ENCODE assay signal across 11 cellular contexts in genomic region chr2:25215232-25215631, GRCh38. TPM values are rescaled to one million over a fixed set of nuclear protein-coding genes. Genes with fewer than 3 reads are reported as not detected.
A peak's percentile ranks its signal among the peaks of the same experiment; 100 is the strongest.
DNase-seq lines count a peak whose midpoint lies in the region; ATAC-seq and TF ChIP-seq lines count a peak whose summit lies in the region.
"Had no signal": no experiment of that assay in that cellular context is flagged by ENCODE, and none has a peak within 500 bp of the region (broad histone marks: within the 10 kb centered on the region; RNA-seq: fewer than 3 reads in every experiment).

No MANE protein-coding gene starts in this region.

- no peak overlapping the region for H3K4me3 ChIP-seq in uterus

- no peaks in the 10 kb centered on the region for H3K36me3 Mint-ChIP-seq in chondrocyte (ENCODE audit: low read depth)
- no peaks in the 10 kb centered on the region for H3K36me3 Mint-ChIP-seq in naive B cell

- no peaks in the 10 kb centered on the region for H3K9me3 ChIP-seq in uterus

- H3K27ac ChIP-seq in uterus, result peak overlapping the region; percentile 83 to 86
- H3K27ac ChIP-seq: C4-2B had no signal

- TF ChIP-seq CTCF in chondrocyte (IDR thresholded peaks at IDR 0.05), result no peak
- no peak for TF ChIP-seq CTCF in uterus (IDR thresholded peaks at IDR 0.05)

- H3K27me3 Mint-ChIP-seq in chondrocyte (ENCODE audit: low read depth) (no peaks in the 10 kb centered on the region), naive B cell (no peaks in the 10 kb centered on the region)

- H3K4me3 Mint-ChIP-seq in chondrocyte (ENCODE audit: unreplicated experiment) (peak overlapping the region; percentile 55), naive B cell (peak overlapping the region; percentile 64 to 90 (median 86))

- DNase-seq in Right ventricle myocardium inferior (ENCODE audit: missing footprints) (no peak), cardiac septum (ENCODE audit: low spot score) (no peak), chondrocyte (ENCODE audit: low spot score) (no peak), naive B cell (no peak), uterus (no peak), NCI-H2107 (lab: John Stamatoyannopoulos, UW) (no peak)
- DNase-seq: NCI-H748 treated with DMSO at 0.1 percent for 48 hours, T1000 had no signal

- no peaks in the 10 kb centered on the region for H3K4me1 ChIP-seq in uterus

- H3K4me1 Mint-ChIP-seq in chondrocyte (ENCODE audit: low read depth) (peaks cover 4% of the 10 kb centered on the region), naive B cell (peaks cover 25 to 47% (median 38%) of the 10 kb centered on the region in 3 donors)

- no peaks in the 10 kb centered on the region for H3K27me3 ChIP-seq in uterus

- no peak for TF ChIP-seq POLR2A in uterus (IDR thresholded peaks at IDR 0.05)

- H3K27ac Mint-ChIP-seq in chondrocyte (ENCODE audit: unreplicated experiment) (no peak overlapping the region), naive B cell (peak overlapping the region; percentile 66 to 99 (median 98))

- peak; percentile 3 for ATAC-seq in Right ventricle myocardium inferior
- no peak for ATAC-seq in naive B cell (ENCODE audit: low read depth in 2 of 2)
- ATAC-seq in HG02763 (IDR thresholded peaks at IDR 0.05; ENCODE audit: unreplicated experiment), result no peak
- ATAC-seq in GM21737 (IDR thresholded peaks at IDR 0.05; ENCODE audit: unreplicated experiment), result no peak

- H3K9me3 Mint-ChIP-seq in chondrocyte (ENCODE audit: low read depth) (no peaks in the 10 kb centered on the region), naive B cell (no peaks in the 10 kb centered on the region)

- H3K36me3 ChIP-seq in uterus, result no peaks in the 10 kb centered on the region

- intact Hi-C loops in Right ventricle myocardium inferior (cut with DNase I) (no loop called here), cardiac septum (cut with DNase I) (no loop called here), uterus (cut with DNase I; ENCODE audit: low total_unique reads) (no loop called here)

RNA-seq across cellular contexts. Expression of gene POMC, which starts 46.9 kb away (rescaled TPM):
- total RNA-seq in Right ventricle myocardium inferior, result 9.1 TPM
- 3.1 TPM for total RNA-seq in cardiac septum
- not detected in 3 replicates for total RNA-seq in chondrocyte
- 10 to 100 TPM in 2 of 6 donors, 1 to 10 TPM in 4; 5.6 to 14.6 (median 7.5) TPM for polyA plus RNA-seq in naive B cell (ENCODE audit: low read depth in 6 of 6)
- 10 to 100 TPM in 1 of 4 donors, 1 to 10 TPM in 3; 1.4 to 26.9 (median 6.4) TPM for total RNA-seq in uterus
